ENCODE assay signal across 1 cellular context in the genomic region with DNA sequence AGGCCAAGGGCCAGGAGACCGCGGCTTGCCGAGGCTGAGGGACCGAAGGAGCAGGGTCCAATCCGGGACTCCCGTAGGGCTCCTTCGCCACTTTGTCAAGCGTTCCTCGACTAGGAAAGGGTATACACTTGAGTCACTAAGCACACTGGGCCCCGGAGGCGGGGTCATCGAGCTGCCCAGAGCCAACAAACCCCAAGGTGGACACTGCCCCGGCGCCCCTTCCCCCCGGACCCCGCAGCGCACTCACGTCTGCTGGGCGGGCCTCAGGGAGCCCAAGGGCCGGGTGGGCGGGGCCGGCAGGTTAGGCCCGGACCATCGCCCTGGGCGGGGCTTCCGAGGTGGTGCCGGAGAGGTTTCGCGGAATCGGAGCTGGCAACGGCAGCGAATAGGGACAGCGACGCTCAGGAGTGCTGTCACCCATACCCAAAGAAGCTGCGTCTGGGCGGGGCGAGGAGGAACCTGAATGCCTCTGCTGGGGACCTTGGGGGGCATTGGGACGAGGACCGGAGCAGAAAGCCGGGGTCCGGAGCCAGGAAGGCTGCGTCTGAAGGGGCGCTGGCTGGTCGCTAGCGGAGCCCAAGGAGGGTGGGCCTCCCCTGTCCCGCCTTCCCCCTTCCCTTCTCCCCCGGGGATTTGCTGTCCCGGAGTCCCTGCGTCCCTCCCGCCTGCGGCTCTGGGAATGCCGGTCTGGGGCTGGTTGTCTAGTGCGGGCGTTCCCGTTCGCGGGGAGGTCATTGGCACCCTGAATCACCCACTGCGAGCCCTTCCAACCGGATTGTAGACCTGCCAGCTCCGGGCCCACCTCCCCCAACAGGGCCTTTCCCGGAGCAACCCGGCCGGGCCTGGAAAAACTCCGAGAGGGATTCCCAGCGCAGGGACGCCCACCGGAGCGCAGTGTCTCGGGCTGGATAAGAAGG.
TF ChIP-seq lines count a peak whose summit lies in the region.

No MANE protein-coding gene starts in this region.

TF ChIP-seq in IMR-90, 13 proteins besides CTCF, POLR2A, EP300 and RAD21 (continued from another document):
- no peak for TF ChIP-seq ELK1 (IDR thresholded peaks at IDR 0.05; ENCODE audit: borderline replicate concordance, low read depth, low read length)
- TF ChIP-seq USF2 (IDR thresholded peaks at IDR 0.05; ENCODE audit: low read depth, low read length): no peak
- no peak for TF ChIP-seq MAFK (IDR thresholded peaks at IDR 0.05; ENCODE audit: low read depth, low read length)
- no peak for TF ChIP-seq BHLHE40 (IDR thresholded peaks at IDR 0.05; ENCODE audit: low read depth, low read length)
- no peak for TF ChIP-seq SMC3 (IDR thresholded peaks at IDR 0.05; ENCODE audit: low read depth, low read length)
- TF ChIP-seq CEBPB (IDR thresholded peaks at IDR 0.05; ENCODE audit: low read depth, low read length): no peak
- TF ChIP-seq FOS (IDR thresholded peaks at IDR 0.05; ENCODE audit: low read depth, low read length): no peak
